31 cellular contexts compared by ENCODE assay signal in genomic region chr5:145999208-145999607, GRCh38.
"Had no signal": no experiment of that assay in that cellular context is flagged by ENCODE, and none has a peak within 500 bp of the region (broad histone marks: within the 10 kb centered on the region; RNA-seq: fewer than 3 reads in every experiment).

No MANE protein-coding gene starts in this region.

- H3K27ac Mint-ChIP-seq: activated B cell treated with CpG ODN at 0.5 μM for 24 hours; activated CD8-positive, alpha-beta T cell treated with anti-CD3 and anti-CD28 coated beads, Interleukin-2, amount 10 ng/mL, durations not matched to agents 7 days and 5 days; activated naive CD4-positive, alpha-beta T cell treated with anti-CD3 and anti-CD28 coated beads for 36 hours; activated naive CD8-positive, alpha-beta T cell; T-helper 17 cell had no signal

- H3K4me3 Mint-ChIP-seq: activated B cell treated with CpG ODN at 0.5 μM for 24 hours; activated CD8-positive, alpha-beta T cell treated with anti-CD3 and anti-CD28 coated beads, Interleukin-2, amount 10 ng/mL, durations not matched to agents 7 days and 5 days; activated naive CD4-positive, alpha-beta T cell treated with anti-CD3 and anti-CD28 coated beads for 36 hours; activated naive CD8-positive, alpha-beta T cell; T-helper 17 cell had no signal

- H3K27me3 Mint-ChIP-seq: activated B cell treated with CpG ODN at 0.5 μM for 24 hours had no signal

- H3K36me3 ChIP-seq: brain microvascular endothelial cell, SJCRH30 had no signal

- H3K36me3 Mint-ChIP-seq: activated naive CD8-positive, alpha-beta T cell had no signal

- H3K4me1 ChIP-seq: SJCRH30 had no signal

- H3K27ac ChIP-seq: brain microvascular endothelial cell, cardiac muscle cell, RWPE1, SJCRH30 had no signal

- ATAC-seq: activated CD8-positive, alpha-beta T cell treated with anti-CD3 and anti-CD28 coated beads, Interleukin-2, amount 10 ng/mL, durations not matched to agents 7 days and 5 days; Panc1; T-helper 17 cell had no signal

- H3K4me3 ChIP-seq: cardiac muscle cell, SJCRH30 had no signal

- H3K27me3 ChIP-seq: brain microvascular endothelial cell, cardiac muscle cell, SJCRH30 had no signal

- DNase-seq: activated B cell treated with CpG ODN at 0.5 μM for 24 hours; activated CD4-positive, alpha-beta T cell treated with anti-CD3 and anti-CD28 coated beads for 48 hours; activated CD4-positive, alpha-beta T cell treated with anti-CD3 and anti-CD28 coated beads, Interleukin-2, amount 50 U/mL, for 4 hours; activated CD8-positive, alpha-beta memory T cell treated with anti-CD3 and anti-CD28 coated beads, Interleukin-2, amount 50 U/mL, for 48 hours; activated CD8-positive, alpha-beta T cell treated with anti-CD3 and anti-CD28 coated beads, Interleukin-2, amount 10 ng/mL, durations not matched to agents 7 days and 5 days; activated gamma-delta T cell; activated naive CD4-positive, alpha-beta T cell treated with anti-CD3 and anti-CD28 coated beads for 36 hours; activated T-cell treated with anti-CD3 and anti-CD28 coated beads, Interleukin-2, amount 50 U/mL, for 1 hour; amygdala; brain microvascular endothelial cell; cerebellar nuclear complex; Kasumi-1; KBM-7; NCI-H1092; NCI-H1417; NCI-H1694 treated with DMSO at 0.1 percent for 48 hours; NCI-H2029 treated with DMSO at 0.1 percent for 48 hours; NCI-H345; NCI-H510A; NCI-H526 treated with DMSO at 0.1 percent for 48 hours; NCI-H82; OCI-M1; Right ventricle myocardium superior; SJCRH30; T-helper 17 cell; T-helper 9 cell had no signal

- H3K9me3 ChIP-seq: SJCRH30 had no signal

- H3K4me1 Mint-ChIP-seq: activated B cell treated with CpG ODN at 0.5 μM for 24 hours, T-helper 17 cell had no signal

- FAIRE-seq: colon had no signal
